23 cellular contexts compared by ENCODE assay signal in genomic region chr1:204113900-204114299, GRCh38. TPM values are rescaled to one million over a fixed set of nuclear protein-coding genes. Genes with fewer than 3 reads are reported as not detected.
DNase-seq lines count a peak whose midpoint lies in the region; ATAC-seq and TF ChIP-seq lines count a peak whose summit lies in the region.
"Had no signal": no experiment of that assay in that cellular context is flagged by ENCODE, and none has a peak within 500 bp of the region (broad histone marks: within the 10 kb centered on the region; RNA-seq: fewer than 3 reads in every experiment).

No MANE protein-coding gene starts in this region.

- no peak overlapping the region for H2BK5ac ChIP-seq in H9 (ENCODE audit: insufficient read length, low read length)

- no peak overlapping the region for H2BK20ac ChIP-seq in H9 (ENCODE audit: low read depth, low read length, poor library complexity, severe bottlenecking)

- H3K56ac ChIP-seq in H9 (ENCODE audit: insufficient read length, low read depth, low read length) = no peak overlapping the region

- H2BK12ac ChIP-seq in H9 (ENCODE audit: insufficient read length, low read depth, low read length) = no peak overlapping the region

- peaks cover 8% of the 10 kb centered on the region for H3K79me1 ChIP-seq in H9 (ENCODE audit: insufficient read depth, low read depth, low read length, poor library complexity, severe bottlenecking)

- no peak overlapping the region for H4K8ac ChIP-seq in H9 (replicated peaks; ENCODE audit: insufficient read length, low read depth, low read length)

- no peak overlapping the region for H3T11ph ChIP-seq in H9 (ENCODE audit: low read length)

- no peak overlapping the region for H3K23ac ChIP-seq in H9 (ENCODE audit: insufficient read length, low read depth, low read length)

- H2AFZ ChIP-seq in H9 (ENCODE audit: low read length) = no peak overlapping the region

- no peak overlapping the region for H3K14ac ChIP-seq in H9 (ENCODE audit: insufficient read depth, low read length)

- no peaks in the 10 kb centered on the region for H3K23me2 ChIP-seq in H9 (ENCODE audit: insufficient read length, low read depth, low read length, poor library complexity, severe bottlenecking)

- H3K9me3 Mint-ChIP-seq in H9 = no peaks in the 10 kb centered on the region
- H3K9me3 Mint-ChIP-seq in WTC11 = no peaks in the 10 kb centered on the region
- H3K9me3 Mint-ChIP-seq: nephron had no signal

- no peak overlapping the region for H2BK15ac ChIP-seq in H9 (ENCODE audit: low read depth, low read length)

- no peak overlapping the region for H3K27ac ChIP-seq in H9 (ENCODE audit: insufficient read length, low read depth, low read length)
- H3K27ac ChIP-seq: thyroid gland, VCaP had no signal

- peaks cover 3% of the 10 kb centered on the region for H4K20me1 ChIP-seq in H9 (ENCODE audit: control insufficient read depth, insufficient read depth, insufficient read length)

- POLR2A ChIA-PET in WTC11 (lab: Charles Lee) = no interaction called here

- H3K4me2 ChIP-seq in H9 (ENCODE audit: insufficient read depth, insufficient read length, low read length) = no peak overlapping the region

- H3K9ac ChIP-seq in H9 (ENCODE audit: extremely low read depth, insufficient read length, low read length) = no peak overlapping the region

- ATAC-seq in WTC11 = no peak
- no peak for ATAC-seq in GM18502 (IDR thresholded peaks at IDR 0.05; ENCODE audit: poor library complexity, unreplicated experiment)

- H3K9me3 ChIP-seq in H9 (ENCODE audit: control insufficient read depth, low read depth, low read length) = no peaks in the 10 kb centered on the region
- H3K9me3 ChIP-seq: thyroid gland had no signal

- H3K79me2 ChIP-seq in H9 (ENCODE audit: insufficient read depth, low read length) = peaks cover 25% of the 10 kb centered on the region; the same call in 1 of the 2 replicates

- H4K91ac ChIP-seq in H9 (ENCODE audit: insufficient read length, low read depth, low read length) = no peak overlapping the region

- no peaks in the 10 kb centered on the region for H3K27me3 ChIP-seq in H9 (ENCODE audit: insufficient read depth, low read length)
- H3K27me3 ChIP-seq: dorsolateral prefrontal cortex, thyroid gland had no signal

- H3K4ac ChIP-seq in H9 (ENCODE audit: low read depth, low read length) = no peak overlapping the region

- no peak overlapping the region for H3K4me3 ChIP-seq in epithelial cell of esophagus (ENCODE audit: low read length)
- no peak overlapping the region for H3K4me3 ChIP-seq in retinal pigment epithelial cell (ENCODE audit: low read length)
- H3K4me3 ChIP-seq: dorsolateral prefrontal cortex, skin epidermis, thyroid gland had no signal

- no CpG with 5 or more reads among the region's 1 CpG for WGBS in H9 (ENCODE audit: extremely low coverage, insufficient read length, low lambda C conversion rate)

- peaks cover 37 to 38% of the 10 kb centered on the region in 2 experiments for H3K4me1 Mint-ChIP-seq in H9
- H3K4me1 Mint-ChIP-seq in WTC11 = peaks cover 37% of the 10 kb centered on the region

- no peak overlapping the region for H4K5ac ChIP-seq in H9 (ENCODE audit: insufficient read length, low read depth, low read length)

- H3K4me3 Mint-ChIP-seq in H9 (no peak overlapping the region), WTC11 (no peak overlapping the region)
- H3K4me3 Mint-ChIP-seq: nephron had no signal

- DNase-seq in H9 (no peak), WTC11 (ENCODE audit: low spot score) (no peak), epithelial cell of esophagus (ENCODE audit: low read depth) (peak; percentile 41), retinal pigment epithelial cell (ENCODE audit: low read depth) (peak; percentile 68), NCI-H1694 (lab: John Stamatoyannopoulos, UW) (no peak), NCI-H1105 treated with DMSO at 0.1 percent for 48 hours (lab: John Stamatoyannopoulos, UW) (no peak)
- DNase-seq: activated CD8-positive, alpha-beta memory T cell treated with anti-CD3 and anti-CD28 coated beads, Interleukin-2, amount 50 U/mL, for 4 hours; activated gamma-delta T cell; dorsolateral prefrontal cortex; erythroblast; NCI-H1694 treated with DMSO at 0.1 percent for 48 hours; NCI-H2227 treated with DMSO at 0.1 percent for 48 hours; NCI-H82; stimulated activated CD4-positive, alpha-beta T cell treated with anti-CD3 and anti-CD28 coated beads, Interleukin-2, amount 100 ng/mL, for 24 hours; stimulated activated naive CD4-positive, alpha-beta T cell; thyroid gland had no signal

- no peak overlapping the region for H2AK5ac ChIP-seq in H9 (ENCODE audit: insufficient read length, low read length)

- H3K27me3 Mint-ChIP-seq in H9 (ENCODE audit: low read depth) (no peaks in the 10 kb centered on the region; the same call in 1 of the 2 replicates), WTC11 (ENCODE audit: low read depth) (no peaks in the 10 kb centered on the region)

- H3K36me3 Mint-ChIP-seq in H9 (ENCODE audit: insufficient read depth in 1 of 3, low read depth in 3 of 3) (peaks cover 38 to 53% (median 47%) of the 10 kb centered on the region in 3 experiments), WTC11 (peaks cover 48% of the 10 kb centered on the region)

- TF ChIP-seq CTCF in H9 (conservative IDR thresholded peaks at IDR 0.05) (no peak), WTC11 (IDR thresholded peaks at IDR 0.05) (no peak), epithelial cell of esophagus (IDR thresholded peaks at IDR 0.05; ENCODE audit: insufficient read depth, low read depth, low read length, missing control alignments) (no peak), retinal pigment epithelial cell (conservative IDR thresholded peaks at IDR 0.05; ENCODE audit: low read depth, low read length) (no peak)

- H2BK120ac ChIP-seq in H9 (ENCODE audit: low read depth, low read length, poor library complexity, severe bottlenecking) = no peak overlapping the region

- H3K18ac ChIP-seq in H9 (ENCODE audit: insufficient read length, low read depth, low read length) = no peak overlapping the region

- H3K4me1 ChIP-seq in H9 (ENCODE audit: insufficient read depth, low read length) = peaks cover 6% of the 10 kb centered on the region; the same call in 1 of the 2 replicates

- H3K27ac Mint-ChIP-seq in H9 = peak overlapping the region; percentile 21 to 81 (median 77); a peak in 6 of 7 replicates
- peak overlapping the region; percentile 84 for H3K27ac Mint-ChIP-seq in WTC11
- H3K27ac Mint-ChIP-seq: nephron had no signal

- CTCF ChIA-PET in WTC11 (lab: Charles Lee) = interaction anchor here (0.7 to 1.9 kb wide), 4 partner anchors 14 to 48 kb away, joined by 3 to 6 read pairs (median 4); no protein-coding TSS in a partner anchor

TF ChIP-seq in WTC11, 78 proteins besides CTCF, POLR2A, EP300 and RAD21 (continues in another document):
- TF ChIP-seq ZNF317 (CRISPR knock-in tag; IDR thresholded peaks at IDR 0.05; ENCODE audit: borderline replicate concordance, low read depth) (no peak), CREM (CRISPR knock-in tag; IDR thresholded peaks at IDR 0.05) (no peak), TP53 (CRISPR knock-in tag; IDR thresholded peaks at IDR 0.05) (no peak), ZNF121 (CRISPR knock-in tag; IDR thresholded peaks at IDR 0.05) (no peak), GTF2I (CRISPR knock-in tag; conservative IDR thresholded peaks at IDR 0.05) (no peak), NR2C2 (CRISPR knock-in tag; IDR thresholded peaks at IDR 0.05) (no peak), ELF4 (CRISPR knock-in tag; IDR thresholded peaks at IDR 0.05; ENCODE audit: low read depth) (no peak), NFATC4 (CRISPR knock-in tag; IDR thresholded peaks at IDR 0.05) (no peak), ZNF416 (CRISPR knock-in tag; IDR thresholded peaks at IDR 0.05) (no peak), ATF3 (CRISPR knock-in tag; conservative IDR thresholded peaks at IDR 0.05) (no peak), USF2 (CRISPR knock-in tag; IDR thresholded peaks at IDR 0.05) (no peak), PRDM15 (CRISPR knock-in tag; IDR thresholded peaks at IDR 0.05) (no peak)

RNA-seq across cellular contexts. Expression of gene ETNK2, which starts 37.9 kb away (rescaled TPM):
- total RNA-seq in H9 (2021) = 17.6 and 18.6 TPM in 2 replicates
- 18.3 to 20.2 TPM (median 19.7 TPM) in 3 replicates for total RNA-seq in WTC11 (2021)
- total RNA-seq: T-helper 1 cell treated with Interleukin-12 subunit alpha and Interleukin-12 subunit beta and Interleukin-4 antibody, amounts not matched to agents 30 ng/mL and 1 ng/mL, for 36 hours had no signal

RNA-seq across cellular contexts. Expression of gene SOX13, which starts 41.0 kb away (rescaled TPM):
- 120 TPM in 2 replicates for total RNA-seq in H9 (2021)
- 139 to 171 TPM (median 148 TPM) in 3 replicates for total RNA-seq in WTC11 (2021)

RNA-seq across cellular contexts. Expression of gene REN, which starts 52.2 kb away (rescaled TPM):
- total RNA-seq in H9 (2021) (not detected in 2 replicates), WTC11 (2021) (not detected in 3 replicates)
- total RNA-seq: cardiac septum; posterior vena cava; T-helper 1 cell treated with Interleukin-12 subunit alpha and Interleukin-12 subunit beta and Interleukin-4 antibody, amounts not matched to agents 30 ng/mL and 1 ng/mL, for 36 hours; thyroid gland had no signal

Comparison
In these comparisons a context has a peak if more than half of its experiments do, and no peak if none do; other contexts are left out.
1. DNase-seq: peak in epithelial cell of esophagus (single experiment) and retinal pigment epithelial cell (single experiment); none in H9 (single experiment), WTC11 (single experiment), NCI-H1694 (single experiment) and NCI-H1105 treated with DMSO at 0.1 percent for 48 hours (single experiment).